Comparison of ENCODE assay signal across 12 cellular contexts in genomic region chr6:122717350-122717749, GRCh38.
DNase-seq lines count a peak whose midpoint lies in the region; ATAC-seq and TF ChIP-seq lines count a peak whose summit lies in the region.
"Had no signal": no experiment of that assay in that cellular context is flagged by ENCODE, and none has a peak within 500 bp of the region (broad histone marks: within the 10 kb centered on the region; RNA-seq: fewer than 3 reads in every experiment).

No MANE protein-coding gene starts in this region.

- ATAC-seq in CD8-positive, alpha-beta T cell: no peak

- no peak overlapping the region for H3K27ac Mint-ChIP-seq in CD8-positive, alpha-beta T cell

- DNase-seq in A172 (ENCODE audit: low spot score) (peak; percentile 10), HCEC 1CT (peak; percentile 81), NOMO-1 treated with dmso at 0.1 percent for 144 hours (lab: John Stamatoyannopoulos, UW; ENCODE audit: unreplicated experiment) (peak; percentile 34), fibroblast of the aortic adventitia (ENCODE audit: low read depth) (peak; percentile 78), esophagus squamous epithelium (lab: John Stamatoyannopoulos, UW) (no peak)
- no peak for DNase-seq in stimulated activated CD4-positive, alpha-beta T cell treated with anti-CD3 and anti-CD28 coated beads, Interleukin-4, amount 100 ng/mL, for 4 hours
- DNase-seq in CD8-positive, alpha-beta T cell: no peak
- DNase-seq in stimulated activated CD4-positive, alpha-beta T cell treated with anti-CD3 and anti-CD28 coated beads, Interleukin-4, amount 100 ng/mL, for 24 hours: no peak
- DNase-seq: activated effector memory CD4-positive, alpha-beta T cell treated with anti-CD3 and anti-CD28 coated beads, Interleukin-2, amount 50 U/mL, for 16 hours; ovary had no signal

- no peak overlapping the region for H3K4me3 Mint-ChIP-seq in CD8-positive, alpha-beta T cell

- H3K4me1 Mint-ChIP-seq in CD8-positive, alpha-beta T cell (ENCODE audit: low read depth): no peaks in the 10 kb centered on the region

- no peak for TF ChIP-seq POLR2A in esophagus squamous epithelium (IDR thresholded peaks at IDR 0.05)

- POLR2A ChIA-PET in CD8-positive, alpha-beta T cell (lab: Charles Lee): no interaction called here

- H3K9me3 Mint-ChIP-seq in CD8-positive, alpha-beta T cell: no peaks in the 10 kb centered on the region

- H3K27me3 Mint-ChIP-seq in CD8-positive, alpha-beta T cell (ENCODE audit: low read depth): no peaks in the 10 kb centered on the region

- CTCF ChIA-PET in CD8-positive, alpha-beta T cell (lab: Charles Lee): no interaction called here

- H3K27me3 ChIP-seq in CD8-positive, alpha-beta T cell (ENCODE audit: insufficient read depth, low read length): no peaks in the 10 kb centered on the region
- H3K27me3 ChIP-seq in esophagus squamous epithelium: no peaks in the 10 kb centered on the region
- H3K27me3 ChIP-seq: BLaER1 treated with 17β-estradiol and CSF1 and Interleukin-3, amounts not matched to agents 10 nM and 100 nM; dorsolateral prefrontal cortex; ovary had no signal

- intact Hi-C loops in CD8-positive, alpha-beta T cell (cut with DNase I, micrococcal nuclease): no loop called here
- intact Hi-C loops in esophagus squamous epithelium (cut with DNase I): no loop called here

- no peaks in the 10 kb centered on the region for H3K4me1 ChIP-seq in CD8-positive, alpha-beta T cell (ENCODE audit: insufficient read depth, low read length)
- H3K4me1 ChIP-seq in esophagus squamous epithelium: peaks cover 0 to 6% (median 0%) of the 10 kb centered on the region in 3 donors

- H3K9me3 ChIP-seq in CD8-positive, alpha-beta T cell (ENCODE audit: low read length): no peaks in the 10 kb centered on the region
- H3K9me3 ChIP-seq in esophagus squamous epithelium: no peaks in the 10 kb centered on the region
- H3K9me3 ChIP-seq: BLaER1 treated with 17β-estradiol and CSF1 and Interleukin-3, amounts not matched to agents 10 nM and 100 nM; ovary had no signal

- no peaks in the 10 kb centered on the region for H3K36me3 ChIP-seq in CD8-positive, alpha-beta T cell (ENCODE audit: insufficient read depth, low read length)
- H3K36me3 ChIP-seq in esophagus squamous epithelium: no peaks in the 10 kb centered on the region
- H3K36me3 ChIP-seq: BLaER1 treated with 17β-estradiol and CSF1 and Interleukin-3, amounts not matched to agents 10 nM and 100 nM; ovary had no signal

- TF ChIP-seq CTCF in fibroblast of the aortic adventitia (IDR thresholded peaks at IDR 0.05; ENCODE audit: insufficient read depth, low read length) (no peak), esophagus squamous epithelium (IDR thresholded peaks at IDR 0.05) (no peak)
- no peak for TF ChIP-seq CTCF in CD8-positive, alpha-beta T cell (IDR thresholded peaks at IDR 0.05)

- H3K27ac ChIP-seq in CD8-positive, alpha-beta T cell (ENCODE audit: low read depth, low read length): no peak overlapping the region
- no peak overlapping the region for H3K27ac ChIP-seq in esophagus squamous epithelium
- H3K27ac ChIP-seq: ovary had no signal

- WGBS in esophagus squamous epithelium, 2 donors: 6 to 10% methylated on average over 2 of the region's 2 CpGs

- H3K4me3 ChIP-seq in fibroblast of the aortic adventitia (ENCODE audit: low read depth, low read length) (peak overlapping the region; percentile 32), esophagus squamous epithelium (no peak overlapping the region)
- H3K4me3 ChIP-seq in CD8-positive, alpha-beta T cell (ENCODE audit: low read depth, low read length): no peak overlapping the region
- H3K4me3 ChIP-seq: BLaER1 treated with 17β-estradiol and CSF1 and Interleukin-3, amounts not matched to agents 10 nM and 100 nM; ovary had no signal

- H3K36me3 Mint-ChIP-seq in CD8-positive, alpha-beta T cell: no peaks in the 10 kb centered on the region

Comparison
In these comparisons a context has a peak if more than half of its experiments do, and no peak if none do; other contexts are left out.
1. DNase-seq: peak in A172 (single experiment), HCEC 1CT (single experiment), NOMO-1 treated with dmso at 0.1 percent for 144 hours (single experiment) and fibroblast of the aortic adventitia (single experiment); none in stimulated activated CD4-positive, alpha-beta T cell treated with anti-CD3 and anti-CD28 coated beads, Interleukin-4, amount 100 ng/mL, for 4 hours (0 of 2), CD8-positive, alpha-beta T cell (0 of 7), stimulated activated CD4-positive, alpha-beta T cell treated with anti-CD3 and anti-CD28 coated beads, Interleukin-4, amount 100 ng/mL, for 24 hours (single experiment) and esophagus squamous epithelium (single experiment).